In genomic region chr17:44587339-44587738, GRCh38 we compare ENCODE assay signal across 8 cellular contexts. TPM values are rescaled to one million over a fixed set of nuclear protein-coding genes. Genes with fewer than 3 reads are reported as not detected.
DNase-seq lines count a peak whose midpoint lies in the region; ATAC-seq, FAIRE-seq and TF ChIP-seq lines count a peak whose summit lies in the region.
"Had no signal": no experiment of that assay in that cellular context is flagged by ENCODE, and none has a peak within 500 bp of the region (broad histone marks: within the 10 kb centered on the region; RNA-seq: fewer than 3 reads in every experiment).

No MANE protein-coding gene starts in this region.

- no peak overlapping the region for H2AFZ ChIP-seq in astrocyte (ENCODE audit: low read depth, low read length)

- H3K4me2 ChIP-seq in astrocyte (ENCODE audit: low read length), result peak overlapping the region; percentile 74

- ATAC-seq in GM21447 (IDR thresholded peaks at IDR 0.05; ENCODE audit: unreplicated experiment), result no peak

- H3K27ac Mint-ChIP-seq in astrocyte (ENCODE audit: unreplicated experiment), result peak overlapping the region; percentile 96

- no peak overlapping the region for H3K4me3 ChIP-seq in astrocyte (ENCODE audit: insufficient read depth, low read depth, low read length)

- no peaks in the 10 kb centered on the region for H3K79me2 ChIP-seq in astrocyte (ENCODE audit: insufficient read depth, low read length)

- H3K4me1 Mint-ChIP-seq in astrocyte (ENCODE audit: low read depth, unreplicated experiment), result peaks cover 48% of the 10 kb centered on the region

- FAIRE-seq in astrocyte (lab: Jason Lieb, UNC), result peak; percentile 96

- H3K27me3 ChIP-seq in astrocyte (ENCODE audit: insufficient read depth, low read length), result no peaks in the 10 kb centered on the region

- H3K4me1 ChIP-seq in astrocyte (ENCODE audit: insufficient read depth, low read length), result peaks cover 17% of the 10 kb centered on the region

- peak overlapping the region; percentile 87 for H3K27ac ChIP-seq in astrocyte (ENCODE audit: low read depth, low read length)

- DNase-seq in HS-5 (ENCODE audit: low read depth) (peak; percentile 62), astrocyte (ENCODE audit: low read depth) (peak; percentile 98), hepatic stellate cell (ENCODE audit: low spot score) (peak; percentile 90), ureter (ENCODE audit: low spot score) (peak; percentile 59)
- DNase-seq in central memory CD4-positive, alpha-beta T cell, result no peak
- no peak for DNase-seq in effector CD4-positive, alpha-beta T cell
- DNase-seq: stimulated activated CD4-positive, alpha-beta T cell treated with anti-CD3 and anti-CD28 coated beads, Interleukin-4, amount 100 ng/mL, for 1 hour had no signal

- no peak for TF ChIP-seq CTCF in astrocyte (IDR thresholded peaks at IDR 0.05; ENCODE audit: insufficient read depth, low read depth, low read length)

- no peaks in the 10 kb centered on the region for H3K36me3 Mint-ChIP-seq in astrocyte (ENCODE audit: low read depth, unreplicated experiment)

- H3K9me3 ChIP-seq in astrocyte (ENCODE audit: insufficient read depth, low read depth, low read length), result no peaks in the 10 kb centered on the region

- H3K9ac ChIP-seq in astrocyte (ENCODE audit: low read length), result peak overlapping the region; percentile 73

- no peaks in the 10 kb centered on the region for H4K20me1 ChIP-seq in astrocyte (ENCODE audit: insufficient read depth, low read length)

- H3K27me3 Mint-ChIP-seq in astrocyte (ENCODE audit: low read depth, unreplicated experiment), result no peaks in the 10 kb centered on the region

- peak overlapping the region; percentile 50 for H3K4me3 Mint-ChIP-seq in astrocyte (ENCODE audit: unreplicated experiment)

- H3K36me3 ChIP-seq in astrocyte (ENCODE audit: insufficient read depth, low read length), result no peaks in the 10 kb centered on the region

- no peaks in the 10 kb centered on the region for H3K9me3 Mint-ChIP-seq in astrocyte (ENCODE audit: unreplicated experiment)

RNA-seq across cellular contexts. Expression of gene FZD2, which starts 30.1 kb away (rescaled TPM):
- total RNA-seq in astrocyte (95.7 and 97.6 TPM in 2 replicates), ureter (3.9 TPM)

Comparison
In these comparisons a context has a peak if more than half of its experiments do, and no peak if none do; other contexts are left out.
1. DNase-seq: peak in HS-5 (single experiment), astrocyte (single experiment), hepatic stellate cell (single experiment) and ureter (single experiment); none in central memory CD4-positive, alpha-beta T cell (single experiment) and effector CD4-positive, alpha-beta T cell (single experiment).
2. RNA of gene FZD2, which starts 30.1 kb away (total RNA-seq): 95.7 to 97.6 TPM in astrocyte; 3.9 TPM in ureter (single experiment); every median in the first group is over 10 times any median in the second.